In the genomic region with DNA sequence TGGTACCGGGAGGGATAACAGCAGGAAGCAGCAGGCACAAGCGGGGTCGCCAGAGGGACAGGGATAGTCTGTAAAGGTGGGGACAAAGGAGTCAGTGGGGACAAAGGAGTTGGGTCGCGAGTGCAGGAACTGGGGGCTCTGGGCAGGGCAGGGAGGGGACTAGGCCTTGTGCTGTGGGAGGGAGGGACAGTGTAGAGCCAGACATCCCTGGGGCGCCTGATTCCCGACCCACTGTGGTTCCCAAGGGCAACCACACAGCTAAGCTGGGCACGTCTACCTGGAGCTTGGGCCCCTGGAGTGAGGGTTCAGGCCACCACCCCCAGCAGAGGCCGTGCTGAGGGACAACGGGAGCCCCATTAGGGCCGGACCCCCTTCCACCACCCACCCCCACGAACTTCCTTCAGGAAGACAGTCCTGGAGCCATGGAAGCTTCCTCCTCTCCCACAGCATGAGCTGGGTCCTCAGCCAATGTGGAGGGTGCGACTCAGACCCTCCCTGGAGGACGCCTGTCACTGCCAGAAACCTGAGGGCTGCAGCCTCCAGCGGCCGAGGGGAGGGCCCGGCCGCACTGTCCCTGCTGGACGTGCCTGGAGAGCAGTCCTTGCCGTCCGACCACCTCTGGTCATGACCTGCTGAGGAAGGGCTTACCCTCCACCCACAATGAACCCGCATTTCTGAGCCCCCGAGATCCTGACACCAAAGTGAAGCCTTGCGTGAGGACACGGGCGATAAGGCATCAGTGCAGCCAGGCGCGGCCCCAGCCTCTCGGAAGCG, we compare ENCODE assay signal across 21 cellular contexts.
DNase-seq lines count a peak whose midpoint lies in the region; ATAC-seq and TF ChIP-seq lines count a peak whose summit lies in the region.
"Had no signal": no experiment of that assay in that cellular context is flagged by ENCODE, and none has a peak within 500 bp of the region (broad histone marks: within the 10 kb centered on the region; RNA-seq: fewer than 3 reads in every experiment).

No MANE protein-coding gene starts in this region.

- H3K27me3 Mint-ChIP-seq in T-cell: peaks cover 1 to 3% of the 10 kb centered on the region in 2 donors
- H3K27me3 Mint-ChIP-seq: CD4-positive, CD25-positive, alpha-beta regulatory T cell had no signal

- intact Hi-C loops in colonic mucosa (cut with DNase I): no loop called here

- 80 to 89% methylated on average over 29 to 30 of the region's 30 CpGs for WGBS in lung, 2 donors

- no peaks in the 10 kb centered on the region for H3K4me1 Mint-ChIP-seq in T-cell
- H3K4me1 Mint-ChIP-seq: CD4-positive, CD25-positive, alpha-beta regulatory T cell had no signal

- no peak for ATAC-seq in lung (ENCODE audit: insufficient read depth, low FRiP score)
- no peak for ATAC-seq in T-cell (replicated peaks in 1 of 4)

- CTCF ChIA-PET in T-cell (lab: Charles Lee): interaction anchor here in 1 of 2 donors (0.6 kb wide), 1 partner anchor 15 kb away, joined by 4 read pairs; no protein-coding TSS in a partner anchor

- H3K27me3 ChIP-seq in H7 (ENCODE audit: control insufficient read depth, insufficient read depth, low read length) (no peaks in the 10 kb centered on the region), colonic mucosa (no peaks in the 10 kb centered on the region), lung (ENCODE audit: control insufficient read depth, insufficient read depth) (no peaks in the 10 kb centered on the region)
- H3K27me3 ChIP-seq: SJCRH30 had no signal

- H3K4me1 ChIP-seq in colonic mucosa (no peaks in the 10 kb centered on the region), lung (ENCODE audit: control insufficient read depth in 2 of 2, insufficient read depth in 2 of 2, low read length in 2 of 2) (no peaks in the 10 kb centered on the region)
- H3K4me1 ChIP-seq: SJCRH30 had no signal

- no peaks in the 10 kb centered on the region for H3K9me3 ChIP-seq in colonic mucosa
- H3K9me3 ChIP-seq in lung (ENCODE audit: control insufficient read depth in 2 of 2, insufficient read depth in 1 of 2, low read length in 1 of 2): peaks cover 3 to 4% of the 10 kb centered on the region in 2 donors
- H3K9me3 ChIP-seq: Caco-2, SJCRH30 had no signal

- DNase-seq in H7 (peak; percentile 56), colonic mucosa (peak; percentile 14), lung (ENCODE audit: low spot score) (peak; percentile 27), retina (peak; percentile 36), cortex of kidney (lab: John Stamatoyannopoulos, UW) (no peak), NCI-H345 treated with DMSO at 0.1 percent for 48 hours (lab: John Stamatoyannopoulos, UW; ENCODE audit: unreplicated experiment) (no peak), T-cell (no peak)
- DNase-seq: ACHN; AML-193; Caco-2; CD4-positive, CD25-positive, alpha-beta regulatory T cell; EL; HCEC 1CT; KG1; NCI-H1417 treated with DMSO at 0.1 percent for 48 hours; NCI-H1930; NCI-H446 treated with DMSO at 0.1 percent for 48 hours; NK-92 treated with Interleukin-12 subunit alpha and Interleukin-12 subunit beta, amount 100 ng/mL, for 24 hours; OCI-M1; RPMI8226; SJCRH30 had no signal

- peaks cover 0 to 5% (median 0%) of the 10 kb centered on the region in 3 donors for H3K9me3 Mint-ChIP-seq in T-cell

- no peak overlapping the region for H3K4me3 ChIP-seq in H7 (ENCODE audit: insufficient read depth, low read depth, low read length)
- H3K4me3 ChIP-seq in colonic mucosa: no peak overlapping the region
- H3K4me3 ChIP-seq in lung: no peak overlapping the region
- H3K4me3 ChIP-seq: SJCRH30 had no signal

- POLR2A ChIA-PET in T-cell (lab: Charles Lee): no interaction called here

- no peaks in the 10 kb centered on the region for H3K36me3 Mint-ChIP-seq in T-cell
- H3K36me3 Mint-ChIP-seq: CD4-positive, CD25-positive, alpha-beta regulatory T cell had no signal

- TF ChIP-seq CTCF in colonic mucosa (IDR thresholded peaks at IDR 0.05) (no peak), lung (IDR thresholded peaks at IDR 0.05; ENCODE audit: control extremely low read depth, extremely low read depth) (no peak)

- H3K4me3 Mint-ChIP-seq in T-cell: no peak overlapping the region
- H3K4me3 Mint-ChIP-seq: CD4-positive, CD25-positive, alpha-beta regulatory T cell had no signal

- H3K9ac ChIP-seq in colonic mucosa (ENCODE audit: low read depth in 2 of 2, low read length in 2 of 2): no peak overlapping the region

- no peak overlapping the region for H3K27ac Mint-ChIP-seq in T-cell
- H3K27ac Mint-ChIP-seq: CD4-positive, CD25-positive, alpha-beta regulatory T cell had no signal

- H3K36me3 ChIP-seq in H7 (replicated peaks; ENCODE audit: control insufficient read depth, insufficient read depth, low read length) (no peaks in the 10 kb centered on the region), colonic mucosa (no peaks in the 10 kb centered on the region), lung (ENCODE audit: control insufficient read depth in 2 of 2, insufficient read depth in 2 of 2, low read length in 2 of 2) (no peaks in the 10 kb centered on the region)
- H3K36me3 ChIP-seq: SJCRH30 had no signal

- H3K27ac ChIP-seq in colonic mucosa (no peak overlapping the region), lung (ENCODE audit: low read depth in 1 of 2, low read length in 1 of 2) (no peak overlapping the region)
- H3K27ac ChIP-seq: SJCRH30 had no signal

Comparison
In these comparisons a context has a peak if more than half of its experiments do, and no peak if none do; other contexts are left out.
1. DNase-seq: peak in H7 (single experiment), colonic mucosa (single experiment), lung (single experiment) and retina (single experiment); none in cortex of kidney (single experiment), NCI-H345 treated with DMSO at 0.1 percent for 48 hours (single experiment) and T-cell (0 of 34).